8 cellular contexts compared by ENCODE assay signal in the genomic region with DNA sequence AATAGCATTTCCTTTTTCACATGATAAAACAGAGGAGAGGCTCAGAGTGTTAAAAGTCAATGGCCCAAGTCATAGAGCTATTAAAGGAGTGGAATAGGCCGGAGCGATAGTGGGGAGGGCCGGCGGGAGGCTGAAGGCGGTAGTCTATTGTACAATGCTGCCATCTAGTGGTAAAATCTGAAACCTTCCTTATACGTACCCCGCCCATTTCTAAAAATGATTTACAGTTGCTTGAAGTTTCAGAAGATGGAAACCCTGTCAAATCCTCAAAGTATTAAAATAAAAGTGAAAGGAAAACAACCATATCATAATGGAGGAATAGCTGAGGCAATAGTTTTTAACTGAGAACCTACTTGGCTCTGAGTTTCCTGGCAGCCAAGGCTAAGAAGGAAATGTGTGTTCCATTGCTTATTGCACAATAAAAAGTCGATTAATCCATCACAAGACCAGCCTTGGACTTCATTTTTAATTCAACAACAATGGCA.
DNase-seq lines count a peak whose midpoint lies in the region; ATAC-seq, FAIRE-seq and TF ChIP-seq lines count a peak whose summit lies in the region.

No MANE protein-coding gene starts in this region.

- TF ChIP-seq CTCF in SK-N-SH (IDR thresholded peaks at IDR 0.05), result peak; percentile 90

- CTCF ChIA-PET in SK-N-SH (lab: Yijun Ruan, JAX), result interaction anchor here (0.6 to 11.4 kb wide), 82 partner anchors 10 to 397 kb away, joined by 3 to 201 read pairs (median 4); a partner anchor contains a TSS

- H3K79me2 ChIP-seq in SK-N-SH (ENCODE audit: insufficient read depth), result no peaks in the 10 kb centered on the region

- H3K4me3 ChIP-seq in MG63 (no peak overlapping the region), SK-N-SH (ENCODE audit: low read depth in 2 of 2, low read length in 1 of 2) (no peak overlapping the region; a peak in 1 of 4 replicates)

- WGBS in SK-N-SH (ENCODE audit: low lambda C conversion rate), result 11% methylated on average over 8 of the region's 8 CpGs

- H3K36me3 ChIP-seq in MG63, result no peaks in the 10 kb centered on the region
- H3K36me3 ChIP-seq in SK-N-SH (replicated peaks in 1 of 2; ENCODE audit: control insufficient read depth in 1 of 2, insufficient read depth in 2 of 2, low read length in 1 of 2), result no peaks in the 10 kb centered on the region

- DNase-seq in AG20443 (ENCODE audit: low spot score) (peak; percentile 84), GM12892 (ENCODE audit: insufficient read length) (peak; percentile 44), MG63 (peak; percentile 31), SK-N-SH (peak; percentile 85), left lobe of liver (ENCODE audit: low spot score) (no peak), superior temporal gyrus (ENCODE audit: extremely low spot score) (peak; percentile 94)
- peak; percentile 49 for DNase-seq in central memory CD4-positive, alpha-beta T cell

- no peak overlapping the region for H3K4me2 ChIP-seq in SK-N-SH

- TF ChIP-seq POLR2A in GM12892 (IDR thresholded peaks at IDR 0.05; ENCODE audit: low read depth, low read length), result no peak

- TF ChIP-seq RAD21 in SK-N-SH (IDR thresholded peaks at IDR 0.05; ENCODE audit: low read length), result peak; percentile 95

- no peaks in the 10 kb centered on the region for H3K9me2 ChIP-seq in SK-N-SH

- no peak overlapping the region for H3K9ac ChIP-seq in SK-N-SH

- H3K27ac ChIP-seq in SK-N-SH (ENCODE audit: low read depth in 2 of 2, low read length in 1 of 2), result no peak overlapping the region

- peaks cover 7% of the 10 kb centered on the region for H3F3A ChIP-seq in SK-N-SH (replicated peaks; ENCODE audit: insufficient read depth)

- H3K27me3 ChIP-seq in MG63 (no peaks in the 10 kb centered on the region), SK-N-SH (ENCODE audit: insufficient read depth) (no peaks in the 10 kb centered on the region)

- FAIRE-seq in GM12892 (lab: Jason Lieb, UNC), result peak; percentile 79

- TF ChIP-seq EP300 in SK-N-SH (IDR thresholded peaks at IDR 0.05; ENCODE audit: borderline replicate concordance in 1 of 2, low read depth in 1 of 2, low read length in 1 of 2), result no peak

- no peaks in the 10 kb centered on the region for H3K9me3 ChIP-seq in MG63
- H3K9me3 ChIP-seq in SK-N-SH, result no peaks in the 10 kb centered on the region

- ATAC-seq in HG02571 (IDR thresholded peaks at IDR 0.05; ENCODE audit: unreplicated experiment) (peak; percentile 64), left lobe of liver (peak; percentile 81)

- H3K4me1 ChIP-seq in SK-N-SH (ENCODE audit: control insufficient read depth in 1 of 2, insufficient read depth in 2 of 2, low read depth in 1 of 2, low read length in 1 of 2), result peaks cover 10 to 16% of the 10 kb centered on the region in 2 experiments; a peak in 3 of 4 replicates

- H2AFZ ChIP-seq in SK-N-SH (ENCODE audit: low read depth), result no peak overlapping the region

- H4K20me1 ChIP-seq in SK-N-SH (ENCODE audit: insufficient read depth), result no peaks in the 10 kb centered on the region

- POLR2A ChIA-PET in SK-N-SH (lab: Yijun Ruan, JAX), result no interaction called here

TF ChIP-seq in SK-N-SH, 30 proteins besides CTCF, POLR2A, EP300 and RAD21:
- TF ChIP-seq SMC3 (IDR thresholded peaks at IDR 0.05; ENCODE audit: low read depth, low read length) (peak; percentile 92), YY1 (IDR thresholded peaks at IDR 0.05; ENCODE audit: low read depth) (no peak), TAF1 (IDR thresholded peaks at IDR 0.05; ENCODE audit: borderline replicate concordance, low read depth, low read length) (no peak)
- TF ChIP-seq, protein P1, sequence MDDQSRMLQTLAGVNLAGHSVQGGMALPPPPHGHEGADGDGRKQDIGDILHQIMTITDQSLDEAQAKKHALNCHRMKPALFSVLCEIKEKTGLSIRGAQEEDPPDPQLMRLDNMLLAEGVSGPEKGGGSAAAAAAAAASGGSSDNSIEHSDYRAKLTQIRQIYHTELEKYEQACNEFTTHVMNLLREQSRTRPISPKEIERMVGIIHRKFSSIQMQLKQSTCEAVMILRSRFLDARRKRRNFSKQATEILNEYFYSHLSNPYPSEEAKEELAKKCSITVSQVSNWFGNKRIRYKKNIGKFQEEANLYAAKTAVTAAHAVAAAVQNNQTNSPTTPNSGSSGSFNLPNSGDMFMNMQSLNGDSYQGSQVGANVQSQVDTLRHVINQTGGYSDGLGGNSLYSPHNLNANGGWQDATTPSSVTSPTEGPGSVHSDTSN (IDR thresholded peaks at IDR 0.05), result peak; percentile 14; the same call in 1 of the 2 replicates
